8 cellular contexts compared by ENCODE assay signal in genomic region chr3:72185549-72186484, GRCh38.
DNase-seq lines count a peak whose midpoint lies in the region; ATAC-seq and TF ChIP-seq lines count a peak whose summit lies in the region.

No MANE protein-coding gene starts in this region.

- ATAC-seq in GM21723 (IDR thresholded peaks at IDR 0.05; ENCODE audit: unreplicated experiment) (peak; percentile 52), HG02759 (IDR thresholded peaks at IDR 0.05; ENCODE audit: unreplicated experiment) (no peak), HG03457 (IDR thresholded peaks at IDR 0.05; ENCODE audit: unreplicated experiment) (no peak), Right ventricle myocardium inferior (no peak)
- ATAC-seq in activated T-cell treated with anti-CD3 and anti-CD28 coated beads, Interleukin-2, amount 50 U/mL, for 4 hours, result peak; percentile 84 to 85

- peak overlapping the region; percentile 79 for H4K8ac ChIP-seq in mesenchymal stem cell (ENCODE audit: low read length)

- no peak overlapping the region for H3K4me2 ChIP-seq in mesenchymal stem cell (ENCODE audit: low read length, poor library complexity, severe bottlenecking)

- H2BK15ac ChIP-seq in mesenchymal stem cell (ENCODE audit: low read depth, poor library complexity, severe bottlenecking), result no peak overlapping the region

- H2BK120ac ChIP-seq in mesenchymal stem cell (ENCODE audit: low read depth, low read length), result no peak overlapping the region

- H4K91ac ChIP-seq in mesenchymal stem cell (ENCODE audit: low read length), result no peak overlapping the region

- no peak overlapping the region for H3K14ac ChIP-seq in mesenchymal stem cell (ENCODE audit: low read length in 2 of 2)

- H2AK5ac ChIP-seq in mesenchymal stem cell (ENCODE audit: low read length, severe bottlenecking), result no peak overlapping the region

- H3K9me3 ChIP-seq in mesenchymal stem cell (ENCODE audit: control insufficient read depth, low read length), result peaks cover 3% of the 10 kb centered on the region

- H3K9ac ChIP-seq in mesenchymal stem cell (ENCODE audit: low read length), result peak overlapping the region; percentile 57

- no peaks in the 10 kb centered on the region for H3K9me3 Mint-ChIP-seq in activated T-cell treated with anti-CD3 and anti-CD28 coated beads, Interleukin-2, amount 50 U/mL, for 4 hours

- H3K27me3 ChIP-seq in mesenchymal stem cell (ENCODE audit: control insufficient read depth in 1 of 2, insufficient read depth in 1 of 2, low read length in 2 of 2), result peaks cover 0 to 11% of the 10 kb centered on the region in 2 experiments

- no peak overlapping the region for H3K18ac ChIP-seq in mesenchymal stem cell (ENCODE audit: low read depth in 1 of 2, low read length in 2 of 2)

- no peak overlapping the region for H2BK12ac ChIP-seq in mesenchymal stem cell (ENCODE audit: low read length in 2 of 2)

- H3K4me1 Mint-ChIP-seq in activated T-cell treated with anti-CD3 and anti-CD28 coated beads, Interleukin-2, amount 50 U/mL, for 4 hours (ENCODE audit: low read depth), result peaks cover 9% of the 10 kb centered on the region

- H3K4me3 Mint-ChIP-seq in activated T-cell treated with anti-CD3 and anti-CD28 coated beads, Interleukin-2, amount 50 U/mL, for 4 hours, result no peak overlapping the region

- intact Hi-C loops in Right ventricle myocardium inferior (cut with DNase I), result no loop called here

- no peaks in the 10 kb centered on the region for H3K27me3 Mint-ChIP-seq in activated T-cell treated with anti-CD3 and anti-CD28 coated beads, Interleukin-2, amount 50 U/mL, for 4 hours (ENCODE audit: low read depth)

- peaks cover 2% of the 10 kb centered on the region for H3K4me1 ChIP-seq in mesenchymal stem cell (ENCODE audit: control insufficient read depth, insufficient read depth, low read depth, low read length)

- no peak overlapping the region for H3K4me3 ChIP-seq in AG10803 (ENCODE audit: low read length)
- H3K4me3 ChIP-seq in mesenchymal stem cell (ENCODE audit: insufficient read depth in 1 of 2, low read depth in 1 of 2, low read length in 2 of 2), result no peak overlapping the region

- no peak overlapping the region for H3K4ac ChIP-seq in mesenchymal stem cell (ENCODE audit: low read depth in 1 of 2, low read length in 2 of 2)

- H2AFZ ChIP-seq in mesenchymal stem cell (ENCODE audit: low read depth, low read length), result peak overlapping the region; percentile 74

- no peaks in the 10 kb centered on the region for H3K36me3 Mint-ChIP-seq in activated T-cell treated with anti-CD3 and anti-CD28 coated beads, Interleukin-2, amount 50 U/mL, for 4 hours (ENCODE audit: insufficient read depth)

- H2BK5ac ChIP-seq in mesenchymal stem cell (ENCODE audit: low read depth, low read length, poor library complexity, severe bottlenecking), result no peak overlapping the region

- DNase-seq in AG10803 (ENCODE audit: low read depth) (peak; percentile 81), mesenchymal stem cell (peak; percentile 54), T-helper 9 cell (no peak), Right ventricle myocardium inferior (ENCODE audit: missing footprints) (no peak)
- no peak for DNase-seq in activated T-cell treated with anti-CD3 and anti-CD28 coated beads, Interleukin-2, amount 50 U/mL, for 4 hours

- 46% methylated on average over 7 of the region's 9 CpGs for WGBS in mesenchymal stem cell

- no peaks in the 10 kb centered on the region for H3K36me3 ChIP-seq in mesenchymal stem cell (ENCODE audit: control insufficient read depth in 1 of 2, insufficient read depth in 2 of 2, low read depth in 1 of 2, low read length in 2 of 2)

- no peak overlapping the region for H3K27ac ChIP-seq in mesenchymal stem cell (ENCODE audit: low read length, poor library complexity, severe bottlenecking)

- no peak for TF ChIP-seq CTCF in AG10803 (conservative IDR thresholded peaks at IDR 0.05; ENCODE audit: low read length)

- no peak overlapping the region for H3K23ac ChIP-seq in mesenchymal stem cell (ENCODE audit: low read length in 2 of 2)

- H3K79me1 ChIP-seq in mesenchymal stem cell (replicated peaks; ENCODE audit: low read length, poor library complexity, severe bottlenecking), result no peaks in the 10 kb centered on the region

Comparison
In these comparisons a context has a peak if more than half of its experiments do, and no peak if none do; other contexts are left out.
1. DNase-seq: peak in AG10803 (single experiment) and mesenchymal stem cell (single experiment); none in activated T-cell treated with anti-CD3 and anti-CD28 coated beads, Interleukin-2, amount 50 U/mL, for 4 hours (single experiment), T-helper 9 cell (single experiment) and Right ventricle myocardium inferior (single experiment).
2. ATAC-seq: peak in GM21723 (single experiment) and activated T-cell treated with anti-CD3 and anti-CD28 coated beads, Interleukin-2, amount 50 U/mL, for 4 hours (2 of 2); none in HG02759 (single experiment), HG03457 (single experiment) and Right ventricle myocardium inferior (single experiment).